In genomic region chr2:169562084-169562483, GRCh38 we compare ENCODE assay signal across 2 cellular contexts. TPM values are rescaled to one million over a fixed set of nuclear protein-coding genes. Genes with fewer than 3 reads are reported as not detected.
"Had no signal": no experiment of that assay in that cellular context is flagged by ENCODE, and none has a peak within 500 bp of the region (broad histone marks: within the 10 kb centered on the region; RNA-seq: fewer than 3 reads in every experiment).

No MANE protein-coding gene starts in this region.

RNA-seq across cellular contexts. Expression of gene KLHL41, which starts 52.6 kb away (rescaled TPM):
- total RNA-seq: epithelial cell of proximal tubule had no signal
- polyA plus RNA-seq: immature natural killer cell had no signal
